In genomic region chr19:17957149-17957849, GRCh38 we compare ENCODE assay signal across 23 cellular contexts. TPM values are rescaled to one million over a fixed set of nuclear protein-coding genes. Genes with fewer than 3 reads are reported as not detected.
DNase-seq lines count a peak whose midpoint lies in the region; ATAC-seq, FAIRE-seq and TF ChIP-seq lines count a peak whose summit lies in the region.
"Had no signal": no experiment of that assay in that cellular context is flagged by ENCODE, and none has a peak within 500 bp of the region (broad histone marks: within the 10 kb centered on the region; RNA-seq: fewer than 3 reads in every experiment).

No MANE protein-coding gene starts in this region.

- TF ChIP-seq RAD21 in K562 (CRISPR knock-in tag; conservative IDR thresholded peaks at IDR 0.05 in 1 of 2, IDR thresholded peaks at IDR 0.05 in 1 of 2): no peak

- ATAC-seq in K562 (no peak), GM21619 (IDR thresholded peaks at IDR 0.05; ENCODE audit: unreplicated experiment) (no peak)
- ATAC-seq: GM12878, GM23338, HCT116 had no signal

- H3K27me3 ChIP-seq in K562 (ENCODE audit: control insufficient read depth in 2 of 2, insufficient read depth in 2 of 2, low read length in 2 of 2): no peaks in the 10 kb centered on the region

- no peak for TF ChIP-seq CTCF in HEK293 (tag by site-specific recombination; IDR thresholded peaks at IDR 0.05)
- TF ChIP-seq CTCF in K562 (IDR thresholded peaks at IDR 0.05 in 2 of 3, conservative IDR thresholded peaks at IDR 0.05 in 1 of 3; ENCODE audit: insufficient read depth in 2 of 3, low read depth in 1 of 3, low read length in 3 of 3): no peak
- TF ChIP-seq CTCF in glutamatergic neuron (IDR thresholded peaks at IDR 0.05; ENCODE audit: partially characterized antibody, unreplicated experiment): no peak
- no peak for TF ChIP-seq CTCF in progenitor cell of endocrine pancreas (IDR thresholded peaks at IDR 0.05; ENCODE audit: unreplicated experiment)

- peaks cover 6% of the 10 kb centered on the region for H3K4me1 Mint-ChIP-seq in glutamatergic neuron (ENCODE audit: low read depth, unreplicated experiment)
- H3K4me1 Mint-ChIP-seq in progenitor cell of endocrine pancreas (ENCODE audit: low read depth): peaks cover 10% of the 10 kb centered on the region

- H3K4me3 ChIP-seq in HEK293 (ENCODE audit: low read depth, low read length): no peak overlapping the region
- no peak overlapping the region for H3K4me3 ChIP-seq in K562
- H3K4me3 ChIP-seq: BLaER1 treated with 17β-estradiol and CSF1 and Interleukin-3, amounts not matched to agents 10 nM and 100 nM; GM12878; GM23338 had no signal

- H3K4me2 ChIP-seq in K562 (ENCODE audit: insufficient read depth, low read length): no peak overlapping the region
- H3K4me2 ChIP-seq: BLaER1 treated with 17β-estradiol and CSF1 and Interleukin-3, amounts not matched to agents 10 nM and 100 nM; GM23338 had no signal

- no TSS peak for BruUV-seq in K562 (replicated peaks; lab: Mats Ljungman, UMichigan)

- H3K36me3 ChIP-seq in HEK293 (ENCODE audit: control insufficient read depth in 2 of 2, insufficient read depth in 1 of 2, low read length in 2 of 2) (no peaks in the 10 kb centered on the region), K562 (ENCODE audit: control insufficient read depth, insufficient read depth, low read length) (no peaks in the 10 kb centered on the region)
- H3K36me3 ChIP-seq: BLaER1 treated with 17β-estradiol and CSF1 and Interleukin-3, amounts not matched to agents 10 nM and 100 nM had no signal

- in situ Hi-C loops in K562 (cut with MboI): no loop called here

- TF ChIP-seq POLR2A in K562 (conservative IDR thresholded peaks at IDR 0.05): no peak

- H3K27me3 Mint-ChIP-seq in glutamatergic neuron (ENCODE audit: unreplicated experiment): peaks cover 10% of the 10 kb centered on the region
- peaks cover 11% of the 10 kb centered on the region for H3K27me3 Mint-ChIP-seq in progenitor cell of endocrine pancreas

- H3K36me3 Mint-ChIP-seq in glutamatergic neuron (ENCODE audit: unreplicated experiment) (no peaks in the 10 kb centered on the region), progenitor cell of endocrine pancreas (ENCODE audit: insufficient read depth) (peaks cover 3% of the 10 kb centered on the region)
- H3K36me3 Mint-ChIP-seq: CD4-positive, CD25-positive, alpha-beta regulatory T cell; CD8-positive, alpha-beta memory T cell had no signal

- FAIRE-seq in K562 (lab: Jason Lieb, UNC): no peak
- FAIRE-seq: GM12878, GM19239 had no signal

- H3K27ac ChIP-seq in HEK293 (ENCODE audit: extremely low read depth, low read depth, low read length) (no peak overlapping the region), K562 (ENCODE audit: extremely low read depth, low read depth, low read length) (no peak overlapping the region)
- H3K27ac ChIP-seq: BLaER1 treated with 17β-estradiol and CSF1 and Interleukin-3, amounts not matched to agents 10 nM and 100 nM had no signal

- no peaks in the 10 kb centered on the region for H3K79me2 ChIP-seq in K562 (ENCODE audit: control insufficient read depth, insufficient read depth, low read length)

- no peaks in the 10 kb centered on the region for H3K9me1 ChIP-seq in K562 (ENCODE audit: control insufficient read depth, insufficient read depth, low read length)

- intact Hi-C loops in K562 (cut with micrococcal nuclease) (no loop called here), posterior vena cava (cut with DNase I) (no loop called here)

- CTCF ChIA-PET in HEK293 (lab: Yijun Ruan, JAX) (interaction anchor here (0.7 to 1.2 kb wide), 3 partner anchors 19 to 217 kb away, joined by 3 to 5 read pairs (median 4); no protein-coding TSS in a partner anchor), K562 (lab: Yijun Ruan, JAX; ENCODE audit: low intra/inter-chr PET ratio) (no interaction called here)

- H3K27ac Mint-ChIP-seq in glutamatergic neuron (ENCODE audit: unreplicated experiment): peak overlapping the region; percentile 75
- peak overlapping the region; percentile 6 for H3K27ac Mint-ChIP-seq in progenitor cell of endocrine pancreas
- H3K27ac Mint-ChIP-seq: B cell, GM23338 had no signal

- no peaks in the 10 kb centered on the region for H4K20me1 ChIP-seq in K562 (replicated peaks; ENCODE audit: control insufficient read depth, insufficient read depth, low read length)

- H3K9me3 Mint-ChIP-seq in glutamatergic neuron (ENCODE audit: unreplicated experiment) (no peaks in the 10 kb centered on the region), progenitor cell of endocrine pancreas (ENCODE audit: low read depth) (no peaks in the 10 kb centered on the region)
- H3K9me3 Mint-ChIP-seq: CD4-positive, CD25-positive, alpha-beta regulatory T cell; CD8-positive, alpha-beta memory T cell; GM23338 had no signal

- peak overlapping the region in 1 of 2 experiments; percentile 54; a peak in 1 of 4 replicates for H3K9ac ChIP-seq in K562 (ENCODE audit: insufficient read depth in 1 of 2, low read depth in 2 of 2, low read length in 2 of 2)
- H3K9ac ChIP-seq: BLaER1 treated with 17β-estradiol and CSF1 and Interleukin-3, amounts not matched to agents 10 nM and 100 nM had no signal

- H3K9me3 ChIP-seq in HEK293 (ENCODE audit: control insufficient read depth, insufficient read depth, low read depth, low read length) (no peaks in the 10 kb centered on the region), K562 (replicated peaks; ENCODE audit: control insufficient read depth, insufficient read depth, low read depth, low read length) (no peaks in the 10 kb centered on the region)
- H3K9me3 ChIP-seq: BLaER1 treated with 17β-estradiol and CSF1 and Interleukin-3, amounts not matched to agents 10 nM and 100 nM had no signal

- H2AFZ ChIP-seq in K562 (ENCODE audit: low read depth, low read length): no peak overlapping the region
- H2AFZ ChIP-seq: GM23338 had no signal

- no peak for TF ChIP-seq EP300 in K562 (IDR thresholded peaks at IDR 0.05; ENCODE audit: low read length)

- 14% methylated on average over 3 of the region's 3 CpGs for WGBS in K562 (ENCODE audit: insufficient coverage, low coverage, missing lambda C conversion rate)

- POLR2A ChIA-PET in HEK293 (lab: Yijun Ruan, JAX) (no interaction called here), K562 (lab: Yijun Ruan, JAX) (interaction anchor here (0.6 to 2.3 kb wide), 4 partner anchors 12 to 1346 kb away, joined by 3 to 7 read pairs (median 4); no protein-coding TSS in a partner anchor)

- H3K4me1 ChIP-seq in HEK293 (ENCODE audit: control insufficient read depth, insufficient read depth, low read length) (no peaks in the 10 kb centered on the region), K562 (replicated peaks in 1 of 2; ENCODE audit: control insufficient read depth in 2 of 2, insufficient read depth in 2 of 2, low read length in 2 of 2) (peaks cover 23 to 32% of the 10 kb centered on the region in 2 experiments)

- DNase-seq in K562 (ENCODE audit: extremely low read depth in 1 of 4, low spot score in 3 of 4) (no peak), glutamatergic neuron (no peak), progenitor cell of endocrine pancreas (ENCODE audit: low spot score, unreplicated experiment) (no peak), posterior vena cava (ENCODE audit: low spot score) (no peak), cortex of kidney (lab: John Stamatoyannopoulos, UW) (no peak), HK-2 (ENCODE audit: unreplicated experiment) (no peak)
- DNase-seq: CD4-positive, CD25-positive, alpha-beta regulatory T cell; CD8-positive, alpha-beta memory T cell; COR-L47; DMS 273 treated with DMSO at 0.1 percent for 48 hours; DMS53; DND-41; EL; H7 had no signal

- H3K4me3 Mint-ChIP-seq in glutamatergic neuron (ENCODE audit: unreplicated experiment) (peak overlapping the region; percentile 28), progenitor cell of endocrine pancreas (ENCODE audit: low read depth) (no peak overlapping the region)
- H3K4me3 Mint-ChIP-seq: B cell; CD4-positive, CD25-positive, alpha-beta regulatory T cell; CD8-positive, alpha-beta memory T cell; GM23338 had no signal

RNA-seq across cellular contexts. Expression of gene KCNN1, which starts 9.6 kb away (rescaled TPM):
- 1.2 and 3.6 TPM in 2 replicates for total RNA-seq in K562 (2011; cell fraction: chromatin; rRNA removed; ENCODE audit: low replicate concordance)
- 2.8 TPM in 2 replicates for total RNA-seq in K562 (2011; cell fraction: nucleolus; rRNA removed)
- 1.5 and 2.7 TPM in 2 replicates for total RNA-seq in K562 (2011; cell fraction: nucleoplasm; rRNA removed)
- 1.4 and 5.2 TPM in 2 replicates for total RNA-seq in K562 (2014; rRNA removed)
- 0.22 and 0.33 TPM in 2 replicates for total RNA-seq in K562 (2014; rRNA removed; fragmentation: Illumina TruSeq; extraction: Trizol)
- 0.72 and 0.98 TPM in 2 replicates for total RNA-seq in K562 (2015; rRNA removed; fragmentation: Illumina TruSeq; extraction: Trizol)
- 4.7 and 6.2 TPM in 2 replicates for total RNA-seq in K562 (2021)
- polyA plus RNA-seq in K562 (2011; rRNA removed): 1.4 and 2.9 TPM in 2 replicates
- 4.5 and 7.9 TPM in 2 replicates for polyA plus RNA-seq in K562 (2011; cell fraction: cytosol; rRNA removed)
- polyA plus RNA-seq in K562 (2011; cell fraction: nucleus; rRNA removed): 2.2 and 3.5 TPM in 2 replicates
- 2.7 and 5.0 TPM in 2 replicates for polyA plus RNA-seq in K562 (2012)
- polyA plus RNA-seq in K562 (2014; fragmentation: Illumina TruSeq; extraction: Trizol): 0.25 and 1.1 TPM in 2 replicates
- polyA plus RNA-seq in K562 (2014; fragmentation: Nextera tagmentation; extraction: Ambion mirVana): under 1 TPM; 0.01 to 0.04 TPM
- polyA plus RNA-seq in K562 (2014; rRNA removed): 1.3 and 3.2 TPM in 2 replicates
- 1.2 and 1.5 TPM in 2 replicates for polyA minus RNA-seq in K562 (2011; rRNA and poly(A)+ RNA removed)
- polyA minus RNA-seq in K562 (2011; cell fraction: cytosol; rRNA and poly(A)+ RNA removed): 3.6 and 4.8 TPM in 2 replicates
- 2.2 and 2.4 TPM in 2 replicates for polyA minus RNA-seq in K562 (2011; cell fraction: nucleus; rRNA and poly(A)+ RNA removed)
- total RNA-seq in glutamatergic neuron (ENCODE audit: unreplicated experiment): 91.1 TPM
- 19.6 and 20.3 TPM in 2 replicates for total RNA-seq in progenitor cell of endocrine pancreas
- under 1 TPM in 1 of 2 donors, not detected in 1; 0.33 TPM for total RNA-seq in posterior vena cava
- total RNA-seq: A172; B cell; CD4-positive, CD25-positive, alpha-beta regulatory T cell had no signal
- polyA plus RNA-seq: CD4-positive, CD25-positive, alpha-beta regulatory T cell; CD8-positive, alpha-beta memory T cell had no signal

RNA-seq across cellular contexts. Expression of gene CCDC124, which starts 24.5 kb away (rescaled TPM):
- total RNA-seq in K562 (2011; cell fraction: chromatin; rRNA removed; ENCODE audit: low replicate concordance): 16.5 and 44.8 TPM in 2 replicates
- 48.6 and 53.7 TPM in 2 replicates for total RNA-seq in K562 (2011; cell fraction: nucleolus; rRNA removed)
- total RNA-seq in K562 (2011; cell fraction: nucleoplasm; rRNA removed): 28.2 and 35.4 TPM in 2 replicates
- total RNA-seq in K562 (2014; rRNA removed) (150 and 197 TPM in 2 replicates), K562 (2014; rRNA removed; fragmentation: Illumina TruSeq; extraction: Trizol) (4.1 and 5.8 TPM in 2 replicates), K562 (2015; rRNA removed; fragmentation: Illumina TruSeq; extraction: Trizol) (38.5 and 40.5 TPM in 2 replicates), K562 (2021) (145 and 149 TPM in 2 replicates), glutamatergic neuron (ENCODE audit: unreplicated experiment) (87.9 TPM), progenitor cell of endocrine pancreas (80.2 and 84.3 TPM in 2 replicates), posterior vena cava (10 to 100 TPM; 48.5 to 73.0 TPM)
- polyA plus RNA-seq in K562 (2011; rRNA removed) (38.0 and 40.1 TPM in 2 replicates), K562 (2014; fragmentation: Illumina TruSeq; extraction: Trizol) (28.1 and 97.0 TPM in 2 replicates), K562 (2014; fragmentation: Nextera tagmentation; extraction: Ambion mirVana) (10 to 100 TPM in 1 of 2 experiments, 1 to 10 TPM in 1; 6.6 to 19.4 TPM), K562 (2014; rRNA removed) (213 and 234 TPM in 2 replicates)
- polyA plus RNA-seq in K562 (2011; cell fraction: cytosol; rRNA removed): 63.8 and 189 TPM in 2 replicates
- 31.4 and 62.8 TPM in 2 replicates for polyA plus RNA-seq in K562 (2011; cell fraction: nucleus; rRNA removed)
- polyA plus RNA-seq in K562 (2012): 66.3 and 130 TPM in 2 replicates
- polyA minus RNA-seq in K562 (2011; rRNA and poly(A)+ RNA removed): 7.0 and 9.2 TPM in 2 replicates
- polyA minus RNA-seq in K562 (2011; cell fraction: cytosol; rRNA and poly(A)+ RNA removed): 24.4 and 37.9 TPM in 2 replicates
- polyA minus RNA-seq in K562 (2011; cell fraction: nucleus; rRNA and poly(A)+ RNA removed): 10.2 and 13.8 TPM in 2 replicates

RNA-seq across cellular contexts. Expression of gene ARRDC2, which starts 50.7 kb away (rescaled TPM):
- total RNA-seq in K562 (2011; cell fraction: chromatin; rRNA removed; ENCODE audit: low replicate concordance): 23.6 and 51.1 TPM in 2 replicates
- total RNA-seq in K562 (2011; cell fraction: nucleolus; rRNA removed): 35.1 and 37.9 TPM in 2 replicates
- 17.8 and 21.5 TPM in 2 replicates for total RNA-seq in K562 (2011; cell fraction: nucleoplasm; rRNA removed)
- total RNA-seq in K562 (2014; rRNA removed): 25.6 and 25.9 TPM in 2 replicates
- total RNA-seq in K562 (2014; rRNA removed; fragmentation: Illumina TruSeq; extraction: Trizol): 12.2 and 13.1 TPM in 2 replicates
- total RNA-seq in K562 (2015; rRNA removed; fragmentation: Illumina TruSeq; extraction: Trizol): 16.0 and 16.1 TPM in 2 replicates
- 23.3 and 27.4 TPM in 2 replicates for total RNA-seq in K562 (2021)
- polyA plus RNA-seq in K562 (2011; rRNA removed): 11.5 and 15.2 TPM in 2 replicates
- 9.5 and 28.8 TPM in 2 replicates for polyA plus RNA-seq in K562 (2011; cell fraction: cytosol; rRNA removed)
- 18.6 and 37.6 TPM in 2 replicates for polyA plus RNA-seq in K562 (2011; cell fraction: nucleus; rRNA removed)
- polyA plus RNA-seq in K562 (2012): 13.2 and 16.4 TPM in 2 replicates
- 12.7 and 15.6 TPM in 2 replicates for polyA plus RNA-seq in K562 (2014; fragmentation: Illumina TruSeq; extraction: Trizol)
- polyA plus RNA-seq in K562 (2014; fragmentation: Nextera tagmentation; extraction: Ambion mirVana): 1 to 10 TPM; 1.9 to 2.7 TPM
- 25.7 and 25.8 TPM in 2 replicates for polyA plus RNA-seq in K562 (2014; rRNA removed)
- polyA minus RNA-seq in K562 (2011; rRNA and poly(A)+ RNA removed): 4.2 and 6.4 TPM in 2 replicates
- polyA minus RNA-seq in K562 (2011; cell fraction: cytosol; rRNA and poly(A)+ RNA removed): 10.2 and 11.2 TPM in 2 replicates
- 10.5 and 11.0 TPM in 2 replicates for polyA minus RNA-seq in K562 (2011; cell fraction: nucleus; rRNA and poly(A)+ RNA removed)
- 4.0 TPM for total RNA-seq in glutamatergic neuron (ENCODE audit: unreplicated experiment)
- total RNA-seq in progenitor cell of endocrine pancreas: 3.3 and 4.3 TPM in 2 replicates
- 10 to 100 TPM; 21.0 to 25.2 TPM for total RNA-seq in posterior vena cava
